8 cellular contexts compared by ENCODE assay signal in genomic region chr13:102799544-102800144, GRCh38. TPM values are rescaled to one million over a fixed set of nuclear protein-coding genes. Genes with fewer than 3 reads are reported as not detected.
DNase-seq lines count a peak whose midpoint lies in the region; ATAC-seq, FAIRE-seq and TF ChIP-seq lines count a peak whose summit lies in the region.

No MANE protein-coding gene starts in this region.

- H3K36me3 ChIP-seq in muscle layer of colon (ENCODE audit: insufficient read depth, low read length), result no peaks in the 10 kb centered on the region

- POLR2A ChIA-PET in CD4-positive, alpha-beta T cell (lab: Charles Lee), result interaction anchor here (0.7 to 3.7 kb wide), 6 partner anchors 14 to 213 kb away, joined by 3 to 35 read pairs (median 13); partner anchors contain the start of genes ERCC5, TEX30 and TPP2
- POLR2A ChIA-PET in WTC11 (lab: Charles Lee), result interaction anchor here (0.9 to 1.6 kb wide), 5 partner anchors 26 to 208 kb away, joined by 3 to 7 read pairs (median 4); partner anchors contain the start of genes ERCC5 and TEX30

- peak overlapping the region; percentile 94 for H3K4me3 Mint-ChIP-seq in CD4-positive, alpha-beta T cell
- peak overlapping the region; percentile 97 for H3K4me3 Mint-ChIP-seq in WTC11

- H3K36me3 Mint-ChIP-seq in CD4-positive, alpha-beta T cell (ENCODE audit: low read depth), result no peaks in the 10 kb centered on the region
- H3K36me3 Mint-ChIP-seq in WTC11, result peaks cover 2% of the 10 kb centered on the region; the same call in 1 of the 2 replicates

- H3K27ac ChIP-seq in CD4-positive, alpha-beta T cell (ENCODE audit: low read depth, low read length), result no peak overlapping the region
- peak overlapping the region; percentile 79 for H3K27ac ChIP-seq in muscle layer of colon (ENCODE audit: low read depth, low read length)

- H3K9me3 ChIP-seq in CD4-positive, alpha-beta T cell (ENCODE audit: control insufficient read depth, low read length), result no peaks in the 10 kb centered on the region
- no peaks in the 10 kb centered on the region for H3K9me3 ChIP-seq in muscle layer of colon (ENCODE audit: low read length)

- peaks cover 18% of the 10 kb centered on the region for H3K27me3 ChIP-seq in CD4-positive, alpha-beta T cell (ENCODE audit: control insufficient read depth, insufficient read depth, low read length)
- H3K27me3 ChIP-seq in muscle layer of colon (ENCODE audit: control insufficient read depth in 1 of 2, insufficient read depth in 2 of 2, low read length in 2 of 2), result no peaks in the 10 kb centered on the region

- no peak for FAIRE-seq in GM19239 (lab: Jason Lieb, UNC)

- peak; percentile 3 for TF ChIP-seq POLR2A in erythroblast (IDR thresholded peaks at IDR 0.05; ENCODE audit: low read length)

- peaks cover 28% of the 10 kb centered on the region for H3K27me3 Mint-ChIP-seq in CD4-positive, alpha-beta T cell
- H3K27me3 Mint-ChIP-seq in WTC11 (ENCODE audit: low read depth), result peaks cover 18% of the 10 kb centered on the region

- peak overlapping the region; percentile 88 to 98 for H3K4me3 ChIP-seq in muscle layer of colon (ENCODE audit: low read depth in 1 of 2, low read length in 2 of 2)

- ATAC-seq in CD4-positive, alpha-beta T cell (ENCODE audit: poor library complexity), result no peak
- ATAC-seq in GM19328 (IDR thresholded peaks at IDR 0.05; ENCODE audit: unreplicated experiment), result peak; percentile 5
- ATAC-seq in HG03354 (IDR thresholded peaks at IDR 0.05; ENCODE audit: poor library complexity, severe bottlenecking, unreplicated experiment), result peak; percentile 12
- peak; percentile 3 for ATAC-seq in WTC11

- H3K9me3 Mint-ChIP-seq in CD4-positive, alpha-beta T cell, result no peaks in the 10 kb centered on the region
- H3K9me3 Mint-ChIP-seq in WTC11, result no peaks in the 10 kb centered on the region

- DNase-seq in CD4-positive, alpha-beta T cell, result peak in 2 of 10 experiments; percentile 0 to 1
- DNase-seq in WTC11 (ENCODE audit: low spot score), result peak; percentile 32
- no peak for DNase-seq in erythroblast (lab: John Stamatoyannopoulos, UW)
- no peak for DNase-seq in GM19239 (ENCODE audit: insufficient read length, low spot score)
- no peak for DNase-seq in NK-92 (lab: John Stamatoyannopoulos, UW; ENCODE audit: unreplicated experiment)

- no peak for TF ChIP-seq CTCF in CD4-positive, alpha-beta T cell (IDR thresholded peaks at IDR 0.05)
- no peak for TF ChIP-seq CTCF in WTC11 (IDR thresholded peaks at IDR 0.05)

- intact Hi-C loops in CD4-positive, alpha-beta T cell (cut with DNase I, micrococcal nuclease), result loop anchor here (1.0 to 5.0 kb wide), 6 partner anchors 19 to 219 kb away; partner anchors contain the start of gene TEX30 (in 1 of the 2)

- no peak overlapping the region for H3K27ac Mint-ChIP-seq in CD4-positive, alpha-beta T cell
- H3K27ac Mint-ChIP-seq in WTC11, result no peak overlapping the region

- H3K4me1 ChIP-seq in muscle layer of colon (ENCODE audit: insufficient read depth, low read length), result no peaks in the 10 kb centered on the region

- CTCF ChIA-PET in CD4-positive, alpha-beta T cell (lab: Charles Lee), result interaction anchor here (0.8 to 2.1 kb wide), 5 partner anchors 15 to 121 kb away, joined by 3 to 18 read pairs (median 3); partner anchors contain the start of genes ERCC5 and TEX30
- CTCF ChIA-PET in WTC11 (lab: Charles Lee), result interaction anchor here (0.7 to 2.0 kb wide), 16 partner anchors 9 to 399 kb away, joined by 3 to 16 read pairs (median 4); partner anchors contain the start of genes ERCC5 and TEX30

- peak overlapping the region; percentile 54 for H3K9ac ChIP-seq in muscle layer of colon (ENCODE audit: low read length)

- peaks cover 29% of the 10 kb centered on the region for H3K4me1 Mint-ChIP-seq in CD4-positive, alpha-beta T cell (ENCODE audit: low read depth)
- peaks cover 10% of the 10 kb centered on the region for H3K4me1 Mint-ChIP-seq in WTC11

TF ChIP-seq in WTC11, 78 proteins besides CTCF, POLR2A, EP300 and RAD21:
- TF ChIP-seq ELF4 (CRISPR knock-in tag; IDR thresholded peaks at IDR 0.05; ENCODE audit: low read depth), result 0 out of 2 replicates have a peak, but pooled peaks have one; percentile 51
- 0 out of 2 replicates have a peak, but pooled peaks have one; percentile 1 for TF ChIP-seq SP1 (CRISPR knock-in tag; conservative IDR thresholded peaks at IDR 0.05)
- TF ChIP-seq MYBL2 (CRISPR knock-in tag; IDR thresholded peaks at IDR 0.05), result 0 out of 2 replicates have a peak, but pooled peaks have one; percentile 49
- TF ChIP-seq SOX15 (CRISPR knock-in tag; IDR thresholded peaks at IDR 0.05), result no peak

RNA-seq across cellular contexts. Expression of gene BIVM, which starts 0.7 kb away (rescaled TPM):
- 1 to 10 TPM; 3.4 to 4.3 TPM for total RNA-seq in CD4-positive, alpha-beta T cell
- total RNA-seq in WTC11 (2021), result 8.9 to 10.4 TPM (median 10.2 TPM) in 3 replicates

RNA-seq across cellular contexts. Expression of gene POGLUT2, which starts 0.9 kb away (rescaled TPM):
- total RNA-seq in CD4-positive, alpha-beta T cell, result not detected
- total RNA-seq in WTC11 (2021), result 17.2 to 21.8 TPM (median 20.8 TPM) in 3 replicates

RNA-seq across cellular contexts. Expression of gene TEX30, which starts 26.1 kb away (rescaled TPM):
- 1 to 10 TPM; 4.6 to 6.3 TPM for total RNA-seq in CD4-positive, alpha-beta T cell
- 8.0 to 8.9 TPM (median 8.4 TPM) in 3 replicates for total RNA-seq in WTC11 (2021)

RNA-seq across cellular contexts. Expression of gene ERCC5, which starts 46.2 kb away (rescaled TPM):
- total RNA-seq in CD4-positive, alpha-beta T cell, result 100 to 1,000 TPM; 129 to 136 TPM
- 15.6 to 26.5 TPM (median 20.3 TPM) in 3 replicates for total RNA-seq in WTC11 (2021)

Comparison
In these comparisons a context has a peak if more than half of its experiments do, and no peak if none do; other contexts are left out.
1. RNA of gene POGLUT2, which starts 0.9 kb away (total RNA-seq): 17.2 to 21.8 TPM in WTC11; not detected in CD4-positive, alpha-beta T cell; every median in the first group is over 10 times any median in the second.